Comparison of ENCODE assay signal across 8 cellular contexts in genomic region chr11:103091441-103091809, GRCh38. TPM values are rescaled to one million over a fixed set of nuclear protein-coding genes. Genes with fewer than 3 reads are reported as not detected.
DNase-seq lines count a peak whose midpoint lies in the region; ATAC-seq and TF ChIP-seq lines count a peak whose summit lies in the region.

No MANE protein-coding gene starts in this region.

- no peaks in the 10 kb centered on the region for H3K9me3 ChIP-seq in fibroblast of lung (ENCODE audit: control insufficient read depth, insufficient read depth, low read depth, low read length)
- no peaks in the 10 kb centered on the region for H3K9me3 ChIP-seq in upper lobe of right lung

- no peak for TF ChIP-seq POLR2A in GM18505 (IDR thresholded peaks at IDR 0.05; ENCODE audit: borderline replicate concordance, extremely low read depth, insufficient read depth, insufficient read length)

- H3K27me3 ChIP-seq in fibroblast of lung (ENCODE audit: control insufficient read depth, insufficient read depth, low read length), result no peaks in the 10 kb centered on the region
- H3K27me3 ChIP-seq in upper lobe of right lung, result no peaks in the 10 kb centered on the region

- H3K4me1 ChIP-seq in fibroblast of lung (ENCODE audit: control insufficient read depth, extremely low read depth, insufficient read depth, low read length) (no peaks in the 10 kb centered on the region), upper lobe of right lung (peaks cover 16% of the 10 kb centered on the region)

- peak overlapping the region; percentile 83 to 98 (median 94) for H3K27ac Mint-ChIP-seq in nephron

- no peaks in the 10 kb centered on the region for H4K20me1 ChIP-seq in fibroblast of lung (ENCODE audit: control insufficient read depth, extremely low read depth, insufficient read depth, low read length)

- peak overlapping the region; percentile 84 for H2AFZ ChIP-seq in fibroblast of lung (ENCODE audit: low read length)

- TF ChIP-seq CTCF in fibroblast of lung (conservative IDR thresholded peaks at IDR 0.05 in 1 of 2, IDR thresholded peaks at IDR 0.05 in 1 of 2; ENCODE audit: low read depth in 1 of 2, low read length in 2 of 2) (no peak), nephron (IDR thresholded peaks at IDR 0.05; ENCODE audit: unreplicated experiment in 3 of 3) (no peak), upper lobe of right lung (IDR thresholded peaks at IDR 0.05) (no peak)

- H3K9ac ChIP-seq in fibroblast of lung (ENCODE audit: insufficient read depth, low read length), result peak overlapping the region; percentile 85

- H3K79me2 ChIP-seq in fibroblast of lung (ENCODE audit: control insufficient read depth, insufficient read depth, low read length), result peaks cover 46% of the 10 kb centered on the region

- peak; percentile 44 for DNase-seq in ACHN
- DNase-seq in NCI-H69 (lab: John Stamatoyannopoulos, UW), result peak; percentile 78
- peak; percentile 44 for DNase-seq in activated T-cell treated with anti-CD3 and anti-CD28 coated beads, Interleukin-2, amount 50 U/mL, for 1 hour
- peak; percentile 27 to 53 for DNase-seq in fibroblast of lung (ENCODE audit: low read depth in 2 of 2)
- peak; percentile 78 for DNase-seq in upper lobe of right lung

- peaks cover 32% of the 10 kb centered on the region for H3K4me1 Mint-ChIP-seq in nephron

- in situ Hi-C loops in ACHN (cut with HindIII; ENCODE audit: low pct_ligation_motif_present, low pct_unique_long_range_greater_than_20kb, low sequenced_read_pairs), result no loop called here

- H3K36me3 Mint-ChIP-seq in nephron (ENCODE audit: low read depth), result peaks cover 11% of the 10 kb centered on the region

- intact Hi-C loops in upper lobe of right lung (cut with DNase I), result no loop called here

- peak overlapping the region; percentile 92 for H3K4me2 ChIP-seq in fibroblast of lung (ENCODE audit: extremely low read depth, insufficient read depth, low read length)

- H3K27ac ChIP-seq in fibroblast of lung (ENCODE audit: insufficient read depth, low read length), result peak overlapping the region; percentile 92
- peak overlapping the region; percentile 85 for H3K27ac ChIP-seq in upper lobe of right lung

- no peaks in the 10 kb centered on the region for H3K9me3 Mint-ChIP-seq in nephron

- no peaks in the 10 kb centered on the region for H3K36me3 ChIP-seq in fibroblast of lung (ENCODE audit: control insufficient read depth, insufficient read depth, low read length)
- H3K36me3 ChIP-seq in upper lobe of right lung, result peaks cover 5% of the 10 kb centered on the region

- peaks cover 23% of the 10 kb centered on the region for H3K27me3 Mint-ChIP-seq in nephron (ENCODE audit: low read depth)

- ATAC-seq in GM18505 (IDR thresholded peaks at IDR 0.05; ENCODE audit: unreplicated experiment) (peak; percentile 38), HG02981 (IDR thresholded peaks at IDR 0.05; ENCODE audit: unreplicated experiment) (peak; percentile 37), upper lobe of right lung (peak; percentile 71)

- peak overlapping the region; percentile 91 to 97 (median 93) for H3K4me3 ChIP-seq in fibroblast of lung (replicated peaks in 1 of 4; ENCODE audit: control extremely low read depth in 1 of 4, insufficient read depth in 1 of 4, low read depth in 3 of 4, low read length in 4 of 4)
- H3K4me3 ChIP-seq in upper lobe of right lung, result peak overlapping the region; percentile 84

- H3K4me3 Mint-ChIP-seq in nephron, result peak overlapping the region; percentile 97 to 98 (median 97)

RNA-seq across cellular contexts. Expression of gene DCUN1D5, which starts 0.5 kb away (rescaled TPM):
- total RNA-seq in fibroblast of lung (36.5 and 45.7 TPM in 2 replicates), upper lobe of right lung (19.7 TPM)
- 45.7 and 48.6 TPM in 2 replicates for polyA plus RNA-seq in fibroblast of lung
- 42.8 and 52.6 TPM in 2 replicates for polyA plus RNA-seq in fibroblast of lung (2012)
- polyA minus RNA-seq in fibroblast of lung (ENCODE audit: low replicate concordance), result 1.4 and 3.3 TPM in 2 replicates

RNA-seq across cellular contexts. Expression of gene DYNC2H1, which starts 17.8 kb away (rescaled TPM):
- 50.8 and 65.9 TPM in 2 replicates for total RNA-seq in fibroblast of lung
- polyA plus RNA-seq in fibroblast of lung, result 20.1 and 20.4 TPM in 2 replicates
- 17.2 and 19.2 TPM in 2 replicates for polyA plus RNA-seq in fibroblast of lung (2012)
- 4.2 and 5.9 TPM in 2 replicates for polyA minus RNA-seq in fibroblast of lung (ENCODE audit: low replicate concordance)
- total RNA-seq in upper lobe of right lung, result 16.2 TPM

Comparison
In these comparisons a context has a peak if more than half of its experiments do, and no peak if none do; other contexts are left out.
1. Peak in every context shown above with its lines: DNase-seq, ATAC-seq, H3K4me3 ChIP-seq and H3K27ac ChIP-seq.